Comparison of ENCODE assay signal across 19 cellular contexts in the genomic region with DNA sequence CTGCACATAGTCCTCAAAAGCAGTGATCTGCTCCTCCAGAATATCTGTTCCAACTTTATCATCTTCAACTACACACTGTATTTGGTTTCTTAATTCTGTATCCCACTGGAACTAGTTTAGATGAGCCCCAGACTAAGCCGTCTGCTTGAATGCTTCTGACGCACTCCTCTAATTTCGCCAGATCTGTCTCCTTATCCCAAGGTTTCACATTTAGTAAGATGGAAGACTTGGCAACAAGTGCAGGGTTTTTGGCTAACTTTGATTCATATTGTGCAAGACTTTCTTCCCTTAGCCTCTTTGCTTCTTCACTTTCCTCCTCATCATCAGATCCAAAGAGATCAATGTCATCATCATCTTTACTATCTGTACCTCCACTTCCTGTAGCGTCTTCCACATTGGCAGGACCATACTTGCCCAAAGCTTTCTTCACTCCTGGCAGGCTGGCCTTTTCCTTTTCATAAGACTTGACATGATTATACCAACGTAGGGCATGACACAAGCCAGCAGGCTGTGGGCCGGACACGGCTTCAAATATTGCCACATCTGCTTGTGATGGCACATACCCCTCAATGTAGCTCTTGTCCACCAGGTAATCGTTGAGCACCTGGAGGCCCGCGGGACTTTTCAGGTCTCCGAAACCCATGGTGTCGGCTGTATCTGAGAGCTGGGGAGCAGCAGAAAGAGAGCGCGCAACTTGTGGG. TPM values are rescaled to one million over a fixed set of nuclear protein-coding genes. Genes with fewer than 3 reads are reported as not detected.
DNase-seq lines count a peak whose midpoint lies in the region; ATAC-seq and TF ChIP-seq lines count a peak whose summit lies in the region.
"Had no signal": no experiment of that assay in that cellular context is flagged by ENCODE, and none has a peak within 500 bp of the region (broad histone marks: within the 10 kb centered on the region; RNA-seq: fewer than 3 reads in every experiment).

No MANE protein-coding gene starts in this region.

- H3K9me3 ChIP-seq in psoas muscle: no peaks in the 10 kb centered on the region
- no peaks in the 10 kb centered on the region for H3K9me3 ChIP-seq in testis
- H3K9me3 ChIP-seq: BLaER1 had no signal

- TF ChIP-seq CTCF in fibroblast of mammary gland (conservative IDR thresholded peaks at IDR 0.05; ENCODE audit: control insufficient read depth, insufficient read depth, low read depth, low read length) (no peak), psoas muscle (IDR thresholded peaks at IDR 0.05) (no peak), testis (IDR thresholded peaks at IDR 0.05) (no peak), HFFc6 (IDR thresholded peaks at IDR 0.05) (no peak)

- peak; percentile 78 for DNase-seq in fibroblast of mammary gland (ENCODE audit: low read depth)
- DNase-seq in left cardiac atrium: no peak
- DNase-seq in psoas muscle: peak; percentile 21 to 54
- DNase-seq in testis: peak; percentile 21
- DNase-seq in activated CD4-positive, alpha-beta T cell treated with anti-CD3 and anti-CD28 coated beads for 4 hours: no peak
- DNase-seq in NCI-H226: no peak
- no peak for DNase-seq in HFFc6
- DNase-seq: CD4-positive, alpha-beta T cell; COR-L47; DMS79; H7; NCI-H1105; NCI-H2029 treated with DMSO at 0.1 percent for 48 hours; NCI-H446; NCI-H526; OCI-M1; SHP77 had no signal

- no peaks in the 10 kb centered on the region for H3K4me1 Mint-ChIP-seq in HFFc6 (ENCODE audit: low read depth)
- H3K4me1 Mint-ChIP-seq: IgD-negative memory B cell had no signal

- 0 out of 2 replicates have a peak, but pooled peaks cover 2% of the 10 kb centered on the region for H3K27me3 Mint-ChIP-seq in HFFc6 (ENCODE audit: insufficient read depth)
- H3K27me3 Mint-ChIP-seq: CD4-positive, alpha-beta T cell; IgD-negative memory B cell had no signal

- TF ChIP-seq POLR2A in testis (IDR thresholded peaks at IDR 0.05): no peak

- intact Hi-C loops in left cardiac atrium (cut with DNase I) (no loop called here), psoas muscle (cut with DNase I) (no loop called here), testis (cut with DNase I; ENCODE audit: low total_unique reads) (no loop called here)

- H3K4me3 Mint-ChIP-seq in HFFc6: no peak overlapping the region
- H3K4me3 Mint-ChIP-seq: CD4-positive, alpha-beta T cell; IgD-negative memory B cell had no signal

- 87 to 91% (median 90%) methylated on average over 14 of the region's 14 CpGs for WGBS in psoas muscle, 3 donors
- 73 to 77% methylated on average over 14 of the region's 14 CpGs for WGBS in testis, 2 donors

- no peaks in the 10 kb centered on the region for H3K36me3 Mint-ChIP-seq in HFFc6 (ENCODE audit: low read depth)
- H3K36me3 Mint-ChIP-seq: IgD-negative memory B cell had no signal

- H3K36me3 ChIP-seq in psoas muscle (ENCODE audit: insufficient read depth in 1 of 2, low read depth in 1 of 2) (no peaks in the 10 kb centered on the region), testis (ENCODE audit: low read depth, missing control alignments) (no peaks in the 10 kb centered on the region)
- H3K36me3 ChIP-seq: BLaER1 had no signal

- H3K27me3 ChIP-seq in psoas muscle (ENCODE audit: insufficient read depth in 3 of 3, low read length in 2 of 3) (no peaks in the 10 kb centered on the region), testis (no peaks in the 10 kb centered on the region)
- H3K27me3 ChIP-seq: BLaER1 had no signal

- no peaks in the 10 kb centered on the region for H3K9me3 Mint-ChIP-seq in HFFc6
- H3K9me3 Mint-ChIP-seq: CD4-positive, alpha-beta T cell; IgD-negative memory B cell had no signal

- H3K4me3 ChIP-seq in fibroblast of mammary gland (ENCODE audit: control insufficient read depth, low read depth, low read length) (no peak overlapping the region), psoas muscle (no peak overlapping the region), testis (no peak overlapping the region)
- H3K4me3 ChIP-seq: BLaER1 had no signal

- H3K27ac ChIP-seq in psoas muscle (no peak overlapping the region), testis (no peak overlapping the region)
- H3K27ac ChIP-seq: BLaER1 had no signal

- no peaks in the 10 kb centered on the region for H3K4me1 ChIP-seq in psoas muscle
- no peaks in the 10 kb centered on the region for H3K4me1 ChIP-seq in testis
- H3K4me1 ChIP-seq: BLaER1 had no signal

- H3K27ac Mint-ChIP-seq in HFFc6: no peak overlapping the region
- H3K27ac Mint-ChIP-seq: CD4-positive, alpha-beta T cell; IgD-negative memory B cell had no signal

- peak; percentile 38 to 44 for ATAC-seq in left cardiac atrium
- peak in 1 of 4 donors; percentile 54 for ATAC-seq in psoas muscle

RNA-seq across cellular contexts. Expression of gene PIK3R1, which starts 56.2 kb away (rescaled TPM):
- total RNA-seq in left cardiac atrium (100 to 1,000 TPM in 1 of 2 donors, 10 to 100 TPM in 1; 61.8 to 127 TPM), psoas muscle (100 to 1,000 TPM; 102 to 155 (median 140) TPM), testis (10 to 100 TPM; 48.1 to 63.7 TPM)
- polyA plus RNA-seq in psoas muscle (10 to 100 TPM; 29.7 to 63.8 (median 30.7) TPM), testis (ENCODE audit: insufficient read depth, low read depth, low replicate concordance) (16.9 TPM)
- total RNA-seq in HFFc6 (2021; fragmentation: NEBNext Ultra II Directional; extraction: Animal tissue kit (Norgen Biotek cat#: 25700)): 10 to 100 TPM; 19.6 to 26.4 (median 22.4) TPM

Comparison
In these comparisons a context has a peak if more than half of its experiments do, and no peak if none do; other contexts are left out.
1. DNase-seq: peak in fibroblast of mammary gland (single experiment), psoas muscle (2 of 2) and testis (single experiment); none in left cardiac atrium (single experiment), activated CD4-positive, alpha-beta T cell treated with anti-CD3 and anti-CD28 coated beads for 4 hours (0 of 2), NCI-H226 (single experiment) and HFFc6 (single experiment).